8 cellular contexts compared by ENCODE assay signal in genomic region chr10:22340362-22341189, GRCh38. TPM values are rescaled to one million over a fixed set of nuclear protein-coding genes. Genes with fewer than 3 reads are reported as not detected.
DNase-seq lines count a peak whose midpoint lies in the region; ATAC-seq and TF ChIP-seq lines count a peak whose summit lies in the region.

No MANE protein-coding gene starts in this region.

- H3K36me3 ChIP-seq in BLaER1 (no peaks in the 10 kb centered on the region), mucosa of rectum (ENCODE audit: control insufficient read depth in 2 of 2, insufficient read depth in 2 of 2, low read length in 2 of 2) (no peaks in the 10 kb centered on the region), tibial nerve (no peaks in the 10 kb centered on the region)

- H3K4me1 ChIP-seq in BLaER1 (peaks cover 56% of the 10 kb centered on the region), mucosa of rectum (ENCODE audit: control insufficient read depth in 2 of 2, insufficient read depth in 2 of 2, low read length in 2 of 2) (peaks cover 16 to 19% of the 10 kb centered on the region in 2 donors), tibial nerve (peaks cover 0 to 37% (median 20%) of the 10 kb centered on the region in 4 donors)

- H3K27me3 ChIP-seq in BLaER1 (peaks cover 99% of the 10 kb centered on the region), mucosa of rectum (ENCODE audit: control insufficient read depth in 2 of 2, insufficient read depth in 2 of 2, low read length in 2 of 2) (peaks cover 74 to 82% of the 10 kb centered on the region in 2 donors), tibial nerve (peaks cover 34 to 84% of the 10 kb centered on the region in 2 donors)

- WGBS in tibial nerve, 2 donors = 0% methylated on average over 37 to 68 of the region's 96 CpGs

- peak; percentile 37 for ATAC-seq in GM18868 (IDR thresholded peaks at IDR 0.05; ENCODE audit: unreplicated experiment)
- ATAC-seq in HG03060 (IDR thresholded peaks at IDR 0.05; ENCODE audit: low read depth, unreplicated experiment) = peak; percentile 20
- ATAC-seq in esophagus mucosa = peak; percentile 63

- H3K9ac ChIP-seq in BLaER1 (peak overlapping the region; percentile 95), mucosa of rectum (ENCODE audit: low read depth in 1 of 2, low read length in 2 of 2) (peak overlapping the region; percentile 80 to 85)

- H4K20me1 ChIP-seq in BLaER1 = peaks cover 46% of the 10 kb centered on the region

- TF ChIP-seq POLR2A in tibial nerve (IDR thresholded peaks at IDR 0.05) = peak in 1 of 2 donors; percentile 57

- DNase-seq in NCI-H446 treated with DMSO at 0.1 percent for 48 hours (lab: John Stamatoyannopoulos, UW) (peak; percentile 72), activated T-cell treated with anti-CD3 and anti-CD28 coated beads for 48 hours (ENCODE audit: low read depth) (peak; percentile 51), tibial nerve (ENCODE audit: low spot score in 2 of 2) (peak in 1 of 2 donors; percentile 60)

- TF ChIP-seq EP300 in tibial nerve (IDR thresholded peaks at IDR 0.05) = peak in 1 of 2 donors; percentile 89

- H3K4me2 ChIP-seq in BLaER1 = peak overlapping the region; percentile 79

- H3K9me3 ChIP-seq in BLaER1 (peaks cover 11% of the 10 kb centered on the region), mucosa of rectum (ENCODE audit: control insufficient read depth in 2 of 2, low read length in 2 of 2) (no peaks in the 10 kb centered on the region), tibial nerve (no peaks in the 10 kb centered on the region)

- H3K27ac ChIP-seq in BLaER1 (peak overlapping the region; percentile 98), mucosa of rectum (ENCODE audit: low read depth in 2 of 2, low read length in 2 of 2) (peak overlapping the region; percentile 84 to 89), tibial nerve (peak overlapping the region; percentile 94 to 97 (median 95))

- H3K4me3 ChIP-seq in BLaER1 (peak overlapping the region; percentile 77), mucosa of rectum (ENCODE audit: low read length in 2 of 2) (peak overlapping the region; percentile 72 to 78), tibial nerve (peak overlapping the region; percentile 72 to 96 (median 84))

- TF ChIP-seq CTCF in tibial nerve (IDR thresholded peaks at IDR 0.05) = peak in 1 of 5 experiments; percentile 18

RNA-seq across cellular contexts. Expression of gene SPAG6, which starts 4.7 kb away (rescaled TPM):
- total RNA-seq in esophagus mucosa = not detected
- not detected for total RNA-seq in tibial nerve

RNA-seq across cellular contexts. Expression of gene BMI1, which starts 19.7 kb away (rescaled TPM):
- 13.0 TPM for total RNA-seq in esophagus mucosa
- 100 to 1,000 TPM in 1 of 4 donors, 10 to 100 TPM in 3; 60.8 to 109 (median 67.8) TPM for total RNA-seq in tibial nerve

RNA-seq across cellular contexts. Expression of gene COMMD3, which starts 24.4 kb away (rescaled TPM):
- total RNA-seq in esophagus mucosa = 36.5 TPM
- total RNA-seq in tibial nerve = 10 to 100 TPM; 17.2 to 28.2 (median 23.8) TPM
